ENCODE assay signal across 31 cellular contexts in the genomic region with DNA sequence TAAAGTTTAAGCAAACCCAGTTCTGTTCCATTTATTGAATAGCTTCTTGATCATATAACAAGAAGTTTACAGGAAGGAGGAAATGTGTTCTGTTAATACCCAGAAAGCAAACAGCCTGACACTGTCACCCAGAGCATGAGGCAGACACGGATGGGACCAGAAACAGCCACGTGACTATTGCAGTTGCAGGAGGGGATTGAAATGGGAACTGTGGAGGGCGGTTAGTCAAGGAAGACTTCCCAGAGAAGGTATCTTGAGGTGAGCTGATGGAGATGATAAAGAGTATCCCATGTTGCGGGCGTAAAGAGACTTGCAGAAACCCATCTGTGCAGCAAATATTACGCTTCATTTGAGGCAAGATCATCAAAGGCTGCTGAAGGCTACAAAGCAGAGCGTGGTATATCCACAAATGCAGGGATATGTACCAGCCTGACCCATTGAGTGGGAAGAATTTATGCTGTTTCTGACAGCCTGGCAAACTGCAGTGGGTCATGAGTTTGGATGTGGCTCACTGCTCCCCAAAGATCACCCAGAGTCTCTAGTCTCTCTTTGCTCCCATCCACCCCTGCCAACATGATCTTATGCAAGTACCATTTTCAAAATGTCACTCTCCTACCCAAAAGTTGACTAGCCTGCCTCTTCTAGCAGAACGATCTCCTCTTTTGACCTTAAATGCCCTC. TPM values are rescaled to one million over a fixed set of nuclear protein-coding genes. Genes with fewer than 3 reads are reported as not detected.
"Had no signal": no experiment of that assay in that cellular context is flagged by ENCODE, and none has a peak within 500 bp of the region (broad histone marks: within the 10 kb centered on the region; RNA-seq: fewer than 3 reads in every experiment).

No MANE protein-coding gene starts in this region.

- H3K4me3 ChIP-seq: stomach, suprapubic skin, testis, thoracic aorta, thyroid gland, tibial artery, tibial nerve, transverse colon, upper lobe of left lung, upper lobe of right lung, uterus, vagina had no signal

- H3K4me1 ChIP-seq: stomach, suprapubic skin, testis, thyroid gland, tibial artery, tibial nerve, transverse colon, upper lobe of left lung, upper lobe of right lung, uterus, vagina had no signal

- H3K9me3 ChIP-seq: testis, thyroid gland, uterus, vagina had no signal

- H3K36me3 ChIP-seq: stomach, suprapubic skin, thoracic aorta, thyroid gland, tibial artery, tibial nerve, transverse colon, upper lobe of left lung, upper lobe of right lung, uterus, vagina had no signal

- ATAC-seq: stimulated activated effector memory CD8-positive, alpha-beta T cell treated with anti-CD3 and anti-CD28 coated beads, Interleukin-12 subunit alpha, Interleukin-12 subunit beta, amount 100 ng/mL, for 72 hours; stimulated activated memory B cell treated with anti-CD40 and anti-IgM and Interleukin-4, amounts not matched to agents 10 μg/mL and 1 μg/mL and 100 μg/mL, for 72 hours; stimulated activated naive B cell treated with anti-CD40 and anti-IgM and Interleukin-4, amounts not matched to agents 10 μg/mL and 1 μg/mL and 100 μg/mL, for 72 hours; stimulated activated naive CD8-positive, alpha-beta T cell treated with anti-CD3 and anti-CD28 coated beads, Interleukin-15, amount 100 ng/mL, for 72 hours; stimulated activated naive CD8-positive, alpha-beta T cell treated with anti-CD3 and anti-CD28 coated beads, Interleukin-15, Interleukin-2, amounts not matched to agents 100 U/mL and 50 U/mL, for 24 hours; upper lobe of right lung had no signal

- FAIRE-seq: urothelium cell line had no signal

- H3K27me3 ChIP-seq: testis, thyroid gland, tibial nerve, upper lobe of left lung, uterus, vagina had no signal

- H3K27ac ChIP-seq: stomach, suprapubic skin, testis, thoracic aorta, thyroid gland, tibial artery, tibial nerve, transverse colon, upper lobe of left lung, upper lobe of right lung, uterus, vagina had no signal

- DNase-seq: stimulated activated CD4-positive, alpha-beta T cell treated with anti-CD3 and anti-CD28 coated beads, Interleukin-2, amount 100 ng/mL, for 48 hours; stimulated activated CD4-positive, alpha-beta T cell treated with anti-CD3 and anti-CD28 coated beads, Interleukin-4, amount 100 ng/mL, for 1 hour; stimulated activated CD4-positive, alpha-beta T cell treated with anti-CD3 and anti-CD28 coated beads, Interleukin-4, amount 100 ng/mL, for 24 hours; stimulated activated CD4-positive, alpha-beta T cell treated with anti-CD3 and anti-CD28 coated beads, Interleukin-4, amount 100 ng/mL, for 4 hours; stimulated activated CD8-positive, alpha-beta memory T cell treated with anti-CD3 and anti-CD28 coated beads, Interleukin-4, amount 100 ng/mL, for 48 hours; stimulated activated naive B cell treated with anti-CD40 and anti-IgM and Interleukin-4, amounts not matched to agents 10 μg/mL and 1 μg/mL and 100 μg/mL, for 72 hours; stimulated activated naive CD4-positive, alpha-beta T cell; stimulated activated naive CD4-positive, alpha-beta T cell treated with Interleukin-2 at 50 U/mL for 16 hours; stimulated activated naive CD8-positive, alpha-beta T cell treated with anti-CD3 and anti-CD28 coated beads, Interleukin-15, amount 100 ng/mL, for 72 hours; stimulated activated naive CD8-positive, alpha-beta T cell treated with anti-CD3 and anti-CD28 coated beads, Interleukin-15, Interleukin-2, amounts not matched to agents 100 U/mL and 50 U/mL, for 24 hours; stomach; substantia nigra; testis; thyroid gland; tibial artery; transverse colon; trophoblast cell; upper lobe of left lung; upper lobe of right lung; uterus had no signal

RNA-seq across cellular contexts. Expression of gene KRT76, which starts 20.7 kb away (rescaled TPM):
- total RNA-seq: stomach, subcutaneous adipose tissue, suprapubic skin, temporal lobe, testis, thoracic aorta, thyroid gland, tibial nerve, transverse colon, upper lobe of left lung, upper lobe of right lung, ureter, urinary bladder, uterus, vagina had no signal

RNA-seq across cellular contexts. Expression of gene KRT3, which starts 39.5 kb away (rescaled TPM):
- total RNA-seq: stomach, subcutaneous adipose tissue, suprapubic skin, temporal lobe, testis, thoracic aorta, thyroid gland, tibial nerve, transverse colon, upper lobe of left lung, upper lobe of right lung, ureter, urinary bladder, uterus, vagina had no signal

RNA-seq across cellular contexts. Expression of gene KRT77, which starts 53.1 kb away (rescaled TPM):
- total RNA-seq: stomach, thyroid gland, tibial nerve, transverse colon, upper lobe of left lung, upper lobe of right lung, ureter, urinary bladder, uterus had no signal

RNA-seq across cellular contexts. Expression of gene KRT4, which starts 57.5 kb away (rescaled TPM):
- total RNA-seq: subcutaneous adipose tissue, temporal lobe, thoracic aorta, tibial nerve, transverse colon, uterus had no signal
